In genomic region chr17:28744802-28745051, GRCh38 we compare ENCODE assay signal across 1 cellular context.
TF ChIP-seq lines count a peak whose summit lies in the region.

No MANE protein-coding gene starts in this region.

TF ChIP-seq in HepG2, 621 proteins besides CTCF, POLR2A, EP300 and RAD21 (continued from another document and continues in another):
- no peak for TF ChIP-seq TFAP4 (IDR thresholded peaks at IDR 0.05; ENCODE audit: borderline replicate concordance, low read depth)
- TF ChIP-seq ZNF609 (CRISPR knock-in tag; IDR thresholded peaks at IDR 0.05; ENCODE audit: borderline replicate concordance): no peak
- no peak for TF ChIP-seq ZNF12 (CRISPR knock-in tag; IDR thresholded peaks at IDR 0.05)
- TF ChIP-seq LCORL (IDR thresholded peaks at IDR 0.05): no peak
- no peak for TF ChIP-seq LCORL (CRISPR knock-in tag; IDR thresholded peaks at IDR 0.05)
- no peak for TF ChIP-seq HMGA1 (CRISPR knock-in tag; conservative IDR thresholded peaks at IDR 0.05)
- no peak for TF ChIP-seq PHF5A (CRISPR knock-in tag; IDR thresholded peaks at IDR 0.05; ENCODE audit: low read depth, unreplicated experiment)
- TF ChIP-seq PRDM4 (CRISPR knock-in tag; IDR thresholded peaks at IDR 0.05; ENCODE audit: borderline replicate concordance): no peak
- TF ChIP-seq ZSCAN30 (CRISPR knock-in tag; IDR thresholded peaks at IDR 0.05): no peak
- TF ChIP-seq, protein P1, sequence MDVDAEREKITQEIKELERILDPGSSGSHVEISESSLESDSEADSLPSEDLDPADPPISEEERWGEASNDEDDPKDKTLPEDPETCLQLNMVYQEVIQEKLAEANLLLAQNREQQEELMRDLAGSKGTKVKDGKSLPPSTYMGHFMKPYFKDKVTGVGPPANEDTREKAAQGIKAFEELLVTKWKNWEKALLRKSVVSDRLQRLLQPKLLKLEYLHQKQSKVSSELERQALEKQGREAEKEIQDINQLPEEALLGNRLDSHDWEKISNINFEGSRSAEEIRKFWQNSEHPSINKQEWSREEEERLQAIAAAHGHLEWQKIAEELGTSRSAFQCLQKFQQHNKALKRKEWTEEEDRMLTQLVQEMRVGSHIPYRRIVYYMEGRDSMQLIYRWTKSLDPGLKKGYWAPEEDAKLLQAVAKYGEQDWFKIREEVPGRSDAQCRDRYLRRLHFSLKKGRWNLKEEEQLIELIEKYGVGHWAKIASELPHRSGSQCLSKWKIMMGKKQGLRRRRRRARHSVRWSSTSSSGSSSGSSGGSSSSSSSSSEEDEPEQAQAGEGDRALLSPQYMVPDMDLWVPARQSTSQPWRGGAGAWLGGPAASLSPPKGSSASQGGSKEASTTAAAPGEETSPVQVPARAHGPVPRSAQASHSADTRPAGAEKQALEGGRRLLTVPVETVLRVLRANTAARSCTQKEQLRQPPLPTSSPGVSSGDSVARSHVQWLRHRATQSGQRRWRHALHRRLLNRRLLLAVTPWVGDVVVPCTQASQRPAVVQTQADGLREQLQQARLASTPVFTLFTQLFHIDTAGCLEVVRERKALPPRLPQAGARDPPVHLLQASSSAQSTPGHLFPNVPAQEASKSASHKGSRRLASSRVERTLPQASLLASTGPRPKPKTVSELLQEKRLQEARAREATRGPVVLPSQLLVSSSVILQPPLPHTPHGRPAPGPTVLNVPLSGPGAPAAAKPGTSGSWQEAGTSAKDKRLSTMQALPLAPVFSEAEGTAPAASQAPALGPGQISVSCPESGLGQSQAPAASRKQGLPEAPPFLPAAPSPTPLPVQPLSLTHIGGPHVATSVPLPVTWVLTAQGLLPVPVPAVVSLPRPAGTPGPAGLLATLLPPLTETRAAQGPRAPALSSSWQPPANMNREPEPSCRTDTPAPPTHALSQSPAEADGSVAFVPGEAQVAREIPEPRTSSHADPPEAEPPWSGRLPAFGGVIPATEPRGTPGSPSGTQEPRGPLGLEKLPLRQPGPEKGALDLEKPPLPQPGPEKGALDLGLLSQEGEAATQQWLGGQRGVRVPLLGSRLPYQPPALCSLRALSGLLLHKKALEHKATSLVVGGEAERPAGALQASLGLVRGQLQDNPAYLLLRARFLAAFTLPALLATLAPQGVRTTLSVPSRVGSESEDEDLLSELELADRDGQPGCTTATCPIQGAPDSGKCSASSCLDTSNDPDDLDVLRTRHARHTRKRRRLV (CRISPR knock-in tag; IDR thresholded peaks at IDR 0.05): no peak
- TF ChIP-seq ZNF501 (CRISPR knock-in tag; IDR thresholded peaks at IDR 0.05): peak; percentile 83; the same call in 1 of the 2 replicates
- TF ChIP-seq NPAS2 (CRISPR knock-in tag; IDR thresholded peaks at IDR 0.05; ENCODE audit: borderline replicate concordance): no peak
- TF ChIP-seq ATF2 (CRISPR knock-in tag; IDR thresholded peaks at IDR 0.05): no peak
- TF ChIP-seq MTF2 (CRISPR knock-in tag; IDR thresholded peaks at IDR 0.05; ENCODE audit: borderline replicate concordance): no peak
- TF ChIP-seq SALL1 (CRISPR knock-in tag; IDR thresholded peaks at IDR 0.05): no peak
- TF ChIP-seq ZNF644 (CRISPR knock-in tag; IDR thresholded peaks at IDR 0.05; ENCODE audit: low read depth): no peak
- TF ChIP-seq SRSF1 (optimal IDR thresholded peaks at IDR 0.05; ENCODE audit: low read depth, low read length): no peak
- no peak for TF ChIP-seq ZNF136 (CRISPR knock-in tag; IDR thresholded peaks at IDR 0.05; ENCODE audit: low read depth)
- 0 out of 2 replicates have a peak, but pooled peaks have one; percentile 24 for TF ChIP-seq SP2 (CRISPR knock-in tag; IDR thresholded peaks at IDR 0.05)
- no peak for TF ChIP-seq NR2C2 (CRISPR knock-in tag; IDR thresholded peaks at IDR 0.05; ENCODE audit: borderline replicate concordance)
- TF ChIP-seq, protein P2, sequence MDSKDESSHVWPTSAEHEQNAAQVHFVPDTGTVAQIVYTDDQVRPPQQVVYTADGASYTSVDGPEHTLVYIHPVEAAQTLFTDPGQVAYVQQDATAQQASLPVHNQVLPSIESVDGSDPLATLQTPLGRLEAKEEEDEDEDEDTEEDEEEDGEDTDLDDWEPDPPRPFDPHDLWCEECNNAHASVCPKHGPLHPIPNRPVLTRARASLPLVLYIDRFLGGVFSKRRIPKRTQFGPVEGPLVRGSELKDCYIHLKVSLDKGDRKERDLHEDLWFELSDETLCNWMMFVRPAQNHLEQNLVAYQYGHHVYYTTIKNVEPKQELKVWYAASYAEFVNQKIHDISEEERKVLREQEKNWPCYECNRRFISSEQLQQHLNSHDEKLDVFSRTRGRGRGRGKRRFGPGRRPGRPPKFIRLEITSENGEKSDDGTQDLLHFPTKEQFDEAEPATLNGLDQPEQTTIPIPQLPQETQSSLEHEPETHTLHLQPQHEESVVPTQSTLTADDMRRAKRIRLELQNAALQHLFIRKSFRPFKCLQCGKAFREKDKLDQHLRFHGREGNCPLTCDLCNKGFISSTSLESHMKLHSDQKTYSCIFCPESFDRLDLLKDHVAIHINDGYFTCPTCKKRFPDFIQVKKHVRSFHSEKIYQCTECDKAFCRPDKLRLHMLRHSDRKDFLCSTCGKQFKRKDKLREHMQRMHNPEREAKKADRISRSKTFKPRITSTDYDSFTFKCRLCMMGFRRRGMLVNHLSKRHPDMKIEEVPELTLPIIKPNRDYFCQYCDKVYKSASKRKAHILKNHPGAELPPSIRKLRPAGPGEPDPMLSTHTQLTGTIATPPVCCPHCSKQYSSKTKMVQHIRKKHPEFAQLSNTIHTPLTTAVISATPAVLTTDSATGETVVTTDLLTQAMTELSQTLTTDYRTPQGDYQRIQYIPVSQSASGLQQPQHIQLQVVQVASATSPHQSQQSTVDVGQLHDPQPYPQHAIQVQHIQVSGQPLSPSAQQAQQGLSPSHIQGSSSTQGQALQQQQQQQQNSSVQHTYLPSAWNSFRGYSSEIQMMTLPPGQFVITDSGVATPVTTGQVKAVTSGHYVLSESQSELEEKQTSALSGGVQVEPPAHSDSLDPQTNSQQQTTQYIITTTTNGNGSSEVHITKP (CRISPR knock-in tag; IDR thresholded peaks at IDR 0.05; ENCODE audit: low read depth): no peak
- 0 out of 2 replicates have a peak, but pooled peaks have one; percentile 1 for TF ChIP-seq MTA1 (CRISPR knock-in tag; IDR thresholded peaks at IDR 0.05; ENCODE audit: borderline replicate concordance)
- no peak for TF ChIP-seq ZNF740 (CRISPR knock-in tag; IDR thresholded peaks at IDR 0.05)
- TF ChIP-seq IRX3 (CRISPR knock-in tag; IDR thresholded peaks at IDR 0.05; ENCODE audit: borderline replicate concordance, low read depth): no peak
- TF ChIP-seq ERF (CRISPR knock-in tag; IDR thresholded peaks at IDR 0.05): no peak
- TF ChIP-seq ZNF180 (CRISPR knock-in tag; IDR thresholded peaks at IDR 0.05; ENCODE audit: borderline replicate concordance, low read depth): no peak
- TF ChIP-seq PAF1 (CRISPR knock-in tag; IDR thresholded peaks at IDR 0.05): no peak
- TF ChIP-seq, protein P3, sequence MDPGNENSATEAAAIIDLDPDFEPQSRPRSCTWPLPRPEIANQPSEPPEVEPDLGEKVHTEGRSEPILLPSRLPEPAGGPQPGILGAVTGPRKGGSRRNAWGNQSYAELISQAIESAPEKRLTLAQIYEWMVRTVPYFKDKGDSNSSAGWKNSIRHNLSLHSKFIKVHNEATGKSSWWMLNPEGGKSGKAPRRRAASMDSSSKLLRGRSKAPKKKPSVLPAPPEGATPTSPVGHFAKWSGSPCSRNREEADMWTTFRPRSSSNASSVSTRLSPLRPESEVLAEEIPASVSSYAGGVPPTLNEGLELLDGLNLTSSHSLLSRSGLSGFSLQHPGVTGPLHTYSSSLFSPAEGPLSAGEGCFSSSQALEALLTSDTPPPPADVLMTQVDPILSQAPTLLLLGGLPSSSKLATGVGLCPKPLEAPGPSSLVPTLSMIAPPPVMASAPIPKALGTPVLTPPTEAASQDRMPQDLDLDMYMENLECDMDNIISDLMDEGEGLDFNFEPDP (CRISPR knock-in tag; conservative IDR thresholded peaks at IDR 0.05): no peak
- TF ChIP-seq ZMYM4 (CRISPR knock-in tag; IDR thresholded peaks at IDR 0.05): no peak
- no peak for TF ChIP-seq TP53 (CRISPR knock-in tag; conservative IDR thresholded peaks at IDR 0.05)
- no peak for TF ChIP-seq SNAI1 (CRISPR knock-in tag; IDR thresholded peaks at IDR 0.05; ENCODE audit: borderline replicate concordance)
- no peak for TF ChIP-seq GPBP1L1 (CRISPR knock-in tag; IDR thresholded peaks at IDR 0.05)
- TF ChIP-seq ZFP36L2 (CRISPR knock-in tag; IDR thresholded peaks at IDR 0.05): no peak
- TF ChIP-seq ZNF598 (CRISPR knock-in tag; IDR thresholded peaks at IDR 0.05; ENCODE audit: borderline replicate concordance): peak; percentile 73; the same call in 1 of the 2 replicates
